In the genomic region with DNA sequence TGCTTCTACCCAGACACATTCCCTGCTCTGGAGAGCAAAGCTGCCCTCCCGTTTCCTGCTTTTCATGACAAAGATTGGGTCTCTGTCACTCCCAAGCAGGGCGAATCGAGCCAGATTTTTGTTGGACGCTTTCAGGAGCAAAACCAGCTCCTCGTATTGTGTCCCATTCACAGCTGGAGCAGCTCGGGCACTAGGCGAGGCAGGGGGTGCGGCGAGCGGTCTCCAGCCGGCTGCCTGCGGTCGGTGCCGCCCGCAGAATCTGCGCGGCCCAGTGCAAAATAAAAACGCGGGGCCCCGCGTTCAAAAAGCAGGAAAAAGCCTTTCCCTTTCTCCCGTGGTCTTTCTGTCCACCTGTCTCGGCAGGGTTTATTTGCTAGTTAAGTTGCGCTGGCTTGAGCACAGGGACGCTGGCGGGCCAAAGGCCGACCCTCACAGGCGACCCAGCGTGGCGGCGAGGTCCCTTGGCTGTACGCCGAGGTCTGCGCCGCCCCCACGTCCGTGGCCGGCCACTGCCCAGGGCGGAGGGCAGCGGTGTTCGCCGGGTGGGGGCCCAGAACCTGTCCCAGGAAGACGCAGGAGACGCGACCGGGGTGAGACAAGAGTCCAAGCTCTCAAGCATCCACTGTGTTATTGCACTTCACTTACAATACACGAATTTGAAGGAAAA, we compare ENCODE assay signal across 8 cellular contexts.
A peak's percentile ranks its signal among the peaks of the same experiment; 100 is the strongest.
DNase-seq lines count a peak whose midpoint lies in the region; ATAC-seq and TF ChIP-seq lines count a peak whose summit lies in the region.
"Had no signal": no experiment of that assay in that cellular context is flagged by ENCODE, and none has a peak within 500 bp of the region (broad histone marks: within the 10 kb centered on the region; RNA-seq: fewer than 3 reads in every experiment).

No MANE protein-coding gene starts in this region.

- peaks cover 0 to 13% (median 3%) of the 10 kb centered on the region in 4 donors for H3K27me3 ChIP-seq in liver (ENCODE audit: control insufficient read depth in 4 of 4, insufficient read depth in 4 of 4, low read length in 3 of 4)
- H3K27me3 ChIP-seq in suprapubic skin = peaks cover 13% of the 10 kb centered on the region

- no peak overlapping the region for H3K9ac ChIP-seq in liver (ENCODE audit: low read depth in 1 of 2, low read length in 2 of 2)

- no peak for ATAC-seq in GM21737 (IDR thresholded peaks at IDR 0.05; ENCODE audit: unreplicated experiment)

- TF ChIP-seq RAD21 in liver (IDR thresholded peaks at IDR 0.05) = no peak

- H3K9me3 ChIP-seq in liver (ENCODE audit: control insufficient read depth in 4 of 4, low read length in 3 of 4) (peaks cover 0 to 3% (median 0%) of the 10 kb centered on the region in 4 donors), suprapubic skin (no peaks in the 10 kb centered on the region)

- TF ChIP-seq POLR2A in suprapubic skin (IDR thresholded peaks at IDR 0.05) = no peak

- no peak overlapping the region for H3K27ac ChIP-seq in liver (ENCODE audit: low read depth in 1 of 2, low read length in 2 of 2)
- peak overlapping the region; percentile 52 for H3K27ac ChIP-seq in suprapubic skin

- no peaks in the 10 kb centered on the region for H3K36me3 ChIP-seq in liver (ENCODE audit: control insufficient read depth in 4 of 4, insufficient read depth in 3 of 4, low read depth in 1 of 4, low read length in 3 of 4)
- no peaks in the 10 kb centered on the region for H3K36me3 ChIP-seq in suprapubic skin

- TF ChIP-seq EP300 in suprapubic skin (IDR thresholded peaks at IDR 0.05) = no peak

- DNase-seq in LHCN-M2 (ENCODE audit: low read depth) (peak; percentile 14), dermis blood vessel endothelial cell (peak; percentile 9), suprapubic skin (ENCODE audit: low spot score in 2 of 2) (no peak), NCI-H2081 (lab: John Stamatoyannopoulos, UW) (no peak), NCI-H2107 (lab: John Stamatoyannopoulos, UW) (no peak)
- DNase-seq: activated CD4-positive, alpha-beta T cell treated with anti-CD3 and anti-CD28 coated beads for 4 hours had no signal

- peaks cover 3 to 14% (median 10%) of the 10 kb centered on the region in 4 donors for H3K4me1 ChIP-seq in liver (ENCODE audit: control insufficient read depth in 4 of 4, insufficient read depth in 4 of 4, low read length in 3 of 4)
- peaks cover 24% of the 10 kb centered on the region for H3K4me1 ChIP-seq in suprapubic skin

- WGBS in liver = 3% methylated on average over 47 of the region's 47 CpGs
- under 1% methylated on average over 47 of the region's 47 CpGs for WGBS in suprapubic skin

- H3K4me3 ChIP-seq in liver (ENCODE audit: low read depth in 1 of 3, low read length in 3 of 3) (peak overlapping the region in 2 of 3 donors; percentile 25 to 51), suprapubic skin (peak overlapping the region; percentile 49)

- no peak for TF ChIP-seq CTCF in liver (IDR thresholded peaks at IDR 0.05; ENCODE audit: low read depth, low read length, missing input control)
- TF ChIP-seq CTCF in suprapubic skin (IDR thresholded peaks at IDR 0.05) = no peak

TF ChIP-seq in liver, 16 proteins besides CTCF, POLR2A, EP300 and RAD21:
- TF ChIP-seq RXRA (IDR thresholded peaks at IDR 0.05) = no peak
- no peak for TF ChIP-seq JUND (IDR thresholded peaks at IDR 0.05)
- no peak for TF ChIP-seq REST (IDR thresholded peaks at IDR 0.05)
- no peak for TF ChIP-seq TAF1 (conservative IDR thresholded peaks at IDR 0.05)
- no peak for TF ChIP-seq HNF4A (conservative IDR thresholded peaks at IDR 0.05)
- no peak for TF ChIP-seq SP1 (IDR thresholded peaks at IDR 0.05)
- no peak for TF ChIP-seq HNF4G (IDR thresholded peaks at IDR 0.05)
- TF ChIP-seq, protein P1, sequence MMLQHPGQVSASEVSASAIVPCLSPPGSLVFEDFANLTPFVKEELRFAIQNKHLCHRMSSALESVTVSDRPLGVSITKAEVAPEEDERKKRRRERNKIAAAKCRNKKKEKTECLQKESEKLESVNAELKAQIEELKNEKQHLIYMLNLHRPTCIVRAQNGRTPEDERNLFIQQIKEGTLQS (IDR thresholded peaks at IDR 0.05) = no peak
- TF ChIP-seq GABPA (IDR thresholded peaks at IDR 0.05 in 1 of 2, conservative IDR thresholded peaks at IDR 0.05 in 1 of 2) = no peak
- no peak for TF ChIP-seq FOXA2 (IDR thresholded peaks at IDR 0.05)
- TF ChIP-seq FOXA1 (IDR thresholded peaks at IDR 0.05) = no peak
- TF ChIP-seq, protein P2, sequence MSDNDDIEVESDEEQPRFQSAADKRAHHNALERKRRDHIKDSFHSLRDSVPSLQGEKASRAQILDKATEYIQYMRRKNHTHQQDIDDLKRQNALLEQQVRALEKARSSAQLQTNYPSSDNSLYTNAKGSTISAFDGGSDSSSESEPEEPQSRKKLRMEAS (IDR thresholded peaks at IDR 0.05) = no peak
- no peak for TF ChIP-seq ZBTB33 (IDR thresholded peaks at IDR 0.05)
- no peak for TF ChIP-seq EGR1 (IDR thresholded peaks at IDR 0.05; ENCODE audit: low read depth in 2 of 2)
- TF ChIP-seq YY1 (IDR thresholded peaks at IDR 0.05) = no peak
- no peak for TF ChIP-seq NR2F2 (IDR thresholded peaks at IDR 0.05)
TF ChIP-seq in liver: peak in this region for 0.

Comparison
In these comparisons a context has a peak if more than half of its experiments do, and no peak if none do; other contexts are left out.
1. DNase-seq: peak in LHCN-M2 (single experiment) and dermis blood vessel endothelial cell (single experiment); none in suprapubic skin (0 of 2), NCI-H2081 (0 of 2) and NCI-H2107 (single experiment).